Comparison of ENCODE assay signal across 8 cellular contexts in genomic region chr17:65123757-65124675, GRCh38. TPM values are rescaled to one million over a fixed set of nuclear protein-coding genes. Genes with fewer than 3 reads are reported as not detected.
A peak's percentile ranks its signal among the peaks of the same experiment; 100 is the strongest.
DNase-seq lines count a peak whose midpoint lies in the region; ATAC-seq, FAIRE-seq and TF ChIP-seq lines count a peak whose summit lies in the region.

No MANE protein-coding gene starts in this region.

- no peaks in the 10 kb centered on the region for H3K9me2 ChIP-seq in hepatocyte (replicated peaks; ENCODE audit: insufficient read depth)

- H3K9me3 Mint-ChIP-seq in WTC11 = no peaks in the 10 kb centered on the region
- H3K9me3 Mint-ChIP-seq in stimulated activated naive CD8-positive, alpha-beta T cell treated with anti-CD3 and anti-CD28 coated beads, Interleukin-15, amount 100 ng/mL, for 72 hours = no peaks in the 10 kb centered on the region

- H3K4me3 Mint-ChIP-seq in WTC11 = peak overlapping the region; percentile 70
- H3K4me3 Mint-ChIP-seq in stimulated activated naive CD8-positive, alpha-beta T cell treated with anti-CD3 and anti-CD28 coated beads, Interleukin-15, amount 100 ng/mL, for 72 hours = peak overlapping the region; percentile 90

- TF ChIP-seq CTCF in WTC11 (IDR thresholded peaks at IDR 0.05) (no peak), hepatocyte (IDR thresholded peaks at IDR 0.05; ENCODE audit: poor library complexity) (no peak), D721Med (IDR thresholded peaks at IDR 0.05; ENCODE audit: insufficient read depth, missing control alignments) (no peak)

- FAIRE-seq in D721Med (lab: Jason Lieb, UNC) = no peak

- no peaks in the 10 kb centered on the region for H3K36me3 Mint-ChIP-seq in WTC11

- H3K27me3 Mint-ChIP-seq in WTC11 (ENCODE audit: low read depth) = peaks cover 11% of the 10 kb centered on the region
- peaks cover 18% of the 10 kb centered on the region for H3K27me3 Mint-ChIP-seq in stimulated activated naive CD8-positive, alpha-beta T cell treated with anti-CD3 and anti-CD28 coated beads, Interleukin-15, amount 100 ng/mL, for 72 hours

- H3K4me3 ChIP-seq in hepatocyte = no peak overlapping the region

- CTCF ChIA-PET in WTC11 (lab: Charles Lee) = interaction anchor here (1.2 to 2.3 kb wide), 2 partner anchors 13 to 23 kb away, joined by 3 to 14 read pairs; partner anchors contain the start of gene RGS9

- no peaks in the 10 kb centered on the region for H3K36me3 ChIP-seq in hepatocyte (replicated peaks; ENCODE audit: insufficient read depth, low read depth)

- peak overlapping the region; percentile 93 for H3K27ac ChIP-seq in hepatocyte

- H3K27me3 ChIP-seq in hepatocyte = no peaks in the 10 kb centered on the region

- peak overlapping the region; percentile 77 for H3K4me2 ChIP-seq in hepatocyte

- 83% methylated on average over 9 of the region's 9 CpGs for WGBS in hepatocyte (ENCODE audit: low lambda C conversion rate, missing lambda C conversion rate)

- peaks cover 8% of the 10 kb centered on the region for H3K4me1 Mint-ChIP-seq in WTC11
- peaks cover 25% of the 10 kb centered on the region for H3K4me1 Mint-ChIP-seq in stimulated activated naive CD8-positive, alpha-beta T cell treated with anti-CD3 and anti-CD28 coated beads, Interleukin-15, amount 100 ng/mL, for 72 hours

- H2AFZ ChIP-seq in hepatocyte = peak overlapping the region; percentile 97

- POLR2A ChIA-PET in WTC11 (lab: Charles Lee) = interaction anchor here (0.5 to 1.7 kb wide), 2 partner anchors 15 to 17 kb away, joined by 3 to 5 read pairs; no protein-coding TSS in a partner anchor

- DNase-seq in NCI-H524 (lab: John Stamatoyannopoulos, UW) (peak; percentile 24 to 48), NCI-H524 treated with DMSO at 0.1 percent for 48 hours (lab: John Stamatoyannopoulos, UW) (no peak), WTC11 (ENCODE audit: low spot score) (no peak), hepatocyte (ENCODE audit: low spot score) (no peak), D721Med (ENCODE audit: insufficient read length, low spot score) (no peak)
- no peak for DNase-seq in stimulated activated naive CD8-positive, alpha-beta T cell treated with anti-CD3 and anti-CD28 coated beads, Interleukin-15, amount 100 ng/mL, for 72 hours
- DNase-seq in stimulated activated CD4-positive, alpha-beta T cell treated with anti-CD3 and anti-CD28 coated beads, Interleukin-15, amount 100 ng/mL, for 24 hours = no peak

- H3K79me2 ChIP-seq in hepatocyte = no peaks in the 10 kb centered on the region

- ATAC-seq in WTC11 (peak; percentile 42; the same call in 1 of the 2 replicates), HG02759 (IDR thresholded peaks at IDR 0.05; ENCODE audit: unreplicated experiment) (no peak)
- ATAC-seq in stimulated activated naive CD8-positive, alpha-beta T cell treated with anti-CD3 and anti-CD28 coated beads, Interleukin-15, amount 100 ng/mL, for 72 hours = no peak

- H3K9me3 ChIP-seq in hepatocyte (ENCODE audit: low read depth) = no peaks in the 10 kb centered on the region

- no peaks in the 10 kb centered on the region for H4K20me1 ChIP-seq in hepatocyte (ENCODE audit: insufficient read depth, poor library complexity, severe bottlenecking)

- peak overlapping the region; percentile 61; the same call in 1 of the 2 replicates for H3K27ac Mint-ChIP-seq in WTC11
- H3K27ac Mint-ChIP-seq in stimulated activated naive CD8-positive, alpha-beta T cell treated with anti-CD3 and anti-CD28 coated beads, Interleukin-15, amount 100 ng/mL, for 72 hours = peak overlapping the region; percentile 94 to 98

- H3K4me1 ChIP-seq in hepatocyte (ENCODE audit: insufficient read depth) = peaks cover 9% of the 10 kb centered on the region

TF ChIP-seq in WTC11, 78 proteins besides CTCF, POLR2A, EP300 and RAD21:
- TF ChIP-seq ZNF423 (CRISPR knock-in tag; IDR thresholded peaks at IDR 0.05) (no peak), NFE2L1 (CRISPR knock-in tag; IDR thresholded peaks at IDR 0.05) (no peak), ZNF425 (CRISPR knock-in tag; conservative IDR thresholded peaks at IDR 0.05) (no peak), ZMAT4 (CRISPR knock-in tag; IDR thresholded peaks at IDR 0.05) (no peak), CREB1 (CRISPR knock-in tag; IDR thresholded peaks at IDR 0.05) (no peak), PREB (CRISPR knock-in tag; IDR thresholded peaks at IDR 0.05; ENCODE audit: borderline replicate concordance) (no peak)

RNA-seq across cellular contexts. Expression of gene RGS9, which starts 13.2 kb away (rescaled TPM):
- 11.3 to 17.8 TPM (median 13.3 TPM) in 3 replicates for total RNA-seq in WTC11 (2021)
- total RNA-seq in hepatocyte = 2.9 and 3.1 TPM in 2 replicates
- 3.3 and 6.0 TPM in 2 replicates for polyA plus RNA-seq in hepatocyte

Comparison
In these comparisons a context has a peak if more than half of its experiments do, and no peak if none do; other contexts are left out.
1. DNase-seq: peak in NCI-H524 (2 of 2); none in NCI-H524 treated with DMSO at 0.1 percent for 48 hours (single experiment), WTC11 (single experiment), hepatocyte (single experiment), stimulated activated naive CD8-positive, alpha-beta T cell treated with anti-CD3 and anti-CD28 coated beads, Interleukin-15, amount 100 ng/mL, for 72 hours (0 of 2), D721Med (single experiment) and stimulated activated CD4-positive, alpha-beta T cell treated with anti-CD3 and anti-CD28 coated beads, Interleukin-15, amount 100 ng/mL, for 24 hours (single experiment).